In genomic region chr7:143426479-143427142, GRCh38 we compare ENCODE assay signal across 1 cellular context.
A peak's percentile ranks its signal among the peaks of the same experiment; 100 is the strongest.
TF ChIP-seq lines count a peak whose summit lies in the region.

No MANE protein-coding gene starts in this region.

TF ChIP-seq in K562, 482 proteins besides CTCF, POLR2A, EP300 and RAD21 (continued from another document and continues in another):
- TF ChIP-seq GTF3C2 (IDR thresholded peaks at IDR 0.05; ENCODE audit: borderline replicate concordance, extremely low read depth, insufficient read length) (no peak), GTF2E2 (tag; IDR thresholded peaks at IDR 0.05) (no peak), SNRNP70 (optimal IDR thresholded peaks at IDR 0.05; ENCODE audit: low read depth, low read length) (no peak), DIDO1 (tag; IDR thresholded peaks at IDR 0.05; ENCODE audit: low read depth) (no peak), CUX1 (CRISPR knock-in tag; IDR thresholded peaks at IDR 0.05) (no peak), ZNF444 (CRISPR knock-in tag; IDR thresholded peaks at IDR 0.05) (no peak), GATA2 (CRISPR knock-in tag; IDR thresholded peaks at IDR 0.05) (no peak), ERF (CRISPR knock-in tag; IDR thresholded peaks at IDR 0.05) (no peak), HNRNPL (IDR thresholded peaks at IDR 0.05; ENCODE audit: low read depth, low read length) (no peak), XRCC3 (IDR thresholded peaks at IDR 0.05) (no peak), HNRNPH1 (optimal IDR thresholded peaks at IDR 0.05; ENCODE audit: low read depth, low read length) (no peak), ZBTB7A (IDR thresholded peaks at IDR 0.05; ENCODE audit: borderline replicate concordance, control insufficient read depth, low read depth, low read length) (no peak), ZBTB11 (CRISPR knock-in tag; IDR thresholded peaks at IDR 0.05) (no peak), FOXP1 (CRISPR knock-in tag; IDR thresholded peaks at IDR 0.05) (no peak), SREBF2 (CRISPR knock-in tag; IDR thresholded peaks at IDR 0.05) (no peak), YBX1 (IDR thresholded peaks at IDR 0.05) (no peak), MAZ (CRISPR knock-in tag; conservative IDR thresholded peaks at IDR 0.05 in 1 of 2, IDR thresholded peaks at IDR 0.05 in 1 of 2) (peak in 1 of 2 experiments; percentile 86; a peak in 2 of 4 replicates), ZNF318 (IDR thresholded peaks at IDR 0.05; ENCODE audit: borderline replicate concordance in 1 of 2, low read depth in 1 of 2) (no peak; a peak in 1 of 4 replicates), RAD51 (IDR thresholded peaks at IDR 0.05; ENCODE audit: borderline replicate concordance, low read depth) (no peak; the same call in 1 of the 2 replicates), SIX5 (IDR thresholded peaks at IDR 0.05; ENCODE audit: borderline replicate concordance in 1 of 2, insufficient read depth in 1 of 2, low read depth in 1 of 2, low read length in 2 of 2) (no peak), KDM4B (IDR thresholded peaks at IDR 0.05; ENCODE audit: borderline replicate concordance in 2 of 2, low read depth in 1 of 2) (no peak), DLX4 (CRISPR knock-in tag; IDR thresholded peaks at IDR 0.05) (no peak), KAT8 (IDR thresholded peaks at IDR 0.05; ENCODE audit: low read depth) (no peak), KLF10 (CRISPR knock-in tag; IDR thresholded peaks at IDR 0.05) (no peak), BHLHE40 (IDR thresholded peaks at IDR 0.05; ENCODE audit: low read length) (peak; percentile 15; the same call in 1 of the 2 replicates), FOXP4 (CRISPR knock-in tag; IDR thresholded peaks at IDR 0.05; ENCODE audit: borderline replicate concordance) (no peak), FOXK2 (conservative IDR thresholded peaks at IDR 0.05 in 1 of 2, IDR thresholded peaks at IDR 0.05 in 1 of 2; ENCODE audit: low read depth in 2 of 2) (peak in 1 of 2 experiments; percentile 44; a peak in 1 of 4 replicates), EZH2 (IDR thresholded peaks at IDR 0.05; ENCODE audit: borderline replicate concordance, low read depth, low read length) (no peak), ZZZ3 (IDR thresholded peaks at IDR 0.05) (no peak), DEAF1 (CRISPR knock-in tag; IDR thresholded peaks at IDR 0.05) (no peak), BRF1 (IDR thresholded peaks at IDR 0.05; ENCODE audit: borderline replicate concordance, extremely low read depth, insufficient read length) (no peak), DACH1 (IDR thresholded peaks at IDR 0.05; ENCODE audit: partially characterized antibody) (peak; percentile 92), KAT2B (IDR thresholded peaks at IDR 0.05; ENCODE audit: low read depth, low read length) (no peak), TAL1 (IDR thresholded peaks at IDR 0.05) (peak; percentile 80), FOXK1 (CRISPR knock-in tag; IDR thresholded peaks at IDR 0.05; ENCODE audit: borderline replicate concordance) (no peak)
